In genomic region chr22:36322602-36322915, GRCh38 we compare ENCODE assay signal across 11 cellular contexts.
DNase-seq lines count a peak whose midpoint lies in the region; ATAC-seq and TF ChIP-seq lines count a peak whose summit lies in the region.
"Had no signal": no experiment of that assay in that cellular context is flagged by ENCODE, and none has a peak within 500 bp of the region (broad histone marks: within the 10 kb centered on the region; RNA-seq: fewer than 3 reads in every experiment).

No MANE protein-coding gene starts in this region.

- no peak overlapping the region for H2AK5ac ChIP-seq in trophoblast cell (ENCODE audit: low read length)

- H2BK12ac ChIP-seq in trophoblast cell (ENCODE audit: low read length): no peak overlapping the region

- H3K14ac ChIP-seq in trophoblast cell (ENCODE audit: low read length): no peak overlapping the region

- intact Hi-C loops in left ventricle myocardium inferior (cut with micrococcal nuclease): loop anchor here (5.0 kb wide), 1 partner anchor 145 kb away; no protein-coding TSS in a partner anchor
- intact Hi-C loops in Right ventricle myocardium superior (cut with DNase I): loop anchor here (5.0 kb wide), 2 partner anchors 65 to 145 kb away; partner anchors contain the start of gene MYH9

- no peak for DNase-seq in left ventricle myocardium inferior
- no peak for DNase-seq in Right ventricle myocardium superior
- DNase-seq in trophoblast cell: no peak
- DNase-seq in hypothalamus (lab: John Stamatoyannopoulos, UW): no peak
- DNase-seq in activated CD4-positive, alpha-beta T cell treated with anti-CD3 and anti-CD28 coated beads, Interleukin-2, amount 10 ng/mL, durations not matched to agents 7 days and 5 days: no peak
- DNase-seq: activated T-cell treated with anti-CD3 and anti-CD28 coated beads, Interleukin-2, amount 50 U/mL, for 1 hour; NCI-H524 had no signal

- H2BK5ac ChIP-seq in trophoblast cell (ENCODE audit: low read depth, low read length, poor library complexity): no peak overlapping the region

- H3K18ac ChIP-seq in trophoblast cell (ENCODE audit: low read length): peak overlapping the region; percentile 20

- H3K36me3 ChIP-seq in left ventricle myocardium inferior (peaks cover 96% of the 10 kb centered on the region), esophagus (ENCODE audit: control insufficient read depth in 2 of 2, insufficient read depth in 2 of 2, low read length in 1 of 2) (peaks cover 22 to 69% of the 10 kb centered on the region in 2 donors), trophoblast cell (ENCODE audit: control insufficient read depth in 1 of 2, insufficient read depth in 2 of 2, low read length in 2 of 2) (peaks cover 91 to 94% of the 10 kb centered on the region in 2 experiments), urinary bladder (ENCODE audit: insufficient read depth) (peaks cover 8% of the 10 kb centered on the region)

- POLR2A ChIA-PET in activated CD4-positive, alpha-beta T cell treated with anti-CD3 and anti-CD28 coated beads, Interleukin-2, amount 10 ng/mL, durations not matched to agents 7 days and 5 days (lab: Charles Lee): no interaction called here

- no peak overlapping the region for H3K4me3 Mint-ChIP-seq in activated CD4-positive, alpha-beta T cell treated with anti-CD3 and anti-CD28 coated beads, Interleukin-2, amount 10 ng/mL, durations not matched to agents 7 days and 5 days
- H3K4me3 Mint-ChIP-seq: brain had no signal

- H3K4me1 ChIP-seq in left ventricle myocardium inferior (peaks cover 81% of the 10 kb centered on the region), esophagus (ENCODE audit: control insufficient read depth in 2 of 2, insufficient read depth in 2 of 2, low read length in 1 of 2) (peaks cover 9 to 31% of the 10 kb centered on the region in 2 donors), trophoblast cell (ENCODE audit: control insufficient read depth in 1 of 2, insufficient read depth in 2 of 2, low read length in 2 of 2) (peaks cover 3 to 11% of the 10 kb centered on the region in 2 experiments), urinary bladder (ENCODE audit: insufficient read depth) (no peaks in the 10 kb centered on the region)

- no peaks in the 10 kb centered on the region for H3K9me3 Mint-ChIP-seq in activated CD4-positive, alpha-beta T cell treated with anti-CD3 and anti-CD28 coated beads, Interleukin-2, amount 10 ng/mL, durations not matched to agents 7 days and 5 days
- H3K9me3 Mint-ChIP-seq: brain had no signal

- CTCF ChIA-PET in activated CD4-positive, alpha-beta T cell treated with anti-CD3 and anti-CD28 coated beads, Interleukin-2, amount 10 ng/mL, durations not matched to agents 7 days and 5 days (lab: Charles Lee): interaction anchor here (0.6 to 2.5 kb wide), 3 partner anchors 21 to 180 kb away, joined by 3 to 10 read pairs (median 3); no protein-coding TSS in a partner anchor

- no peak overlapping the region for H4K12ac ChIP-seq in trophoblast cell (ENCODE audit: low read depth, low read length)

- H2BK120ac ChIP-seq in trophoblast cell (ENCODE audit: insufficient read depth, low read length, poor library complexity): no peak overlapping the region

- H3K4me3 ChIP-seq in left ventricle myocardium inferior: no peak overlapping the region
- no peak overlapping the region for H3K4me3 ChIP-seq in esophagus (ENCODE audit: low read depth in 1 of 2, low read length in 2 of 2)
- no peak overlapping the region for H3K4me3 ChIP-seq in trophoblast cell (ENCODE audit: low read depth, low read length)
- no peak overlapping the region for H3K4me3 ChIP-seq in urinary bladder (ENCODE audit: low read depth, low read length)

- H3K27me3 ChIP-seq in left ventricle myocardium inferior (ENCODE audit: low read depth) (no peaks in the 10 kb centered on the region), esophagus (ENCODE audit: control insufficient read depth in 1 of 2, insufficient read depth in 2 of 2, low read length in 2 of 2) (no peaks in the 10 kb centered on the region), trophoblast cell (ENCODE audit: insufficient read depth, low read length) (no peaks in the 10 kb centered on the region)

- no peak overlapping the region for H3K27ac Mint-ChIP-seq in activated CD4-positive, alpha-beta T cell treated with anti-CD3 and anti-CD28 coated beads, Interleukin-2, amount 10 ng/mL, durations not matched to agents 7 days and 5 days

- TF ChIP-seq CTCF in left ventricle myocardium inferior (IDR thresholded peaks at IDR 0.05; ENCODE audit: borderline replicate concordance): no peak

- H2AFZ ChIP-seq in trophoblast cell (ENCODE audit: insufficient read depth, low read length, poor library complexity): no peak overlapping the region

- H3K27ac ChIP-seq in left ventricle myocardium inferior (replicated peaks) (peak overlapping the region; percentile 100), esophagus (ENCODE audit: low read depth in 2 of 2, low read length in 1 of 2) (peak overlapping the region; percentile 86 to 99), trophoblast cell (ENCODE audit: low read depth, low read length) (no peak overlapping the region), urinary bladder (ENCODE audit: low read depth) (peak overlapping the region; percentile 27)

- H3K9me3 ChIP-seq in left ventricle myocardium inferior (replicated peaks): no peaks in the 10 kb centered on the region
- no peaks in the 10 kb centered on the region for H3K9me3 ChIP-seq in esophagus (ENCODE audit: control insufficient read depth in 2 of 2, insufficient read depth in 1 of 2, low read depth in 1 of 2, low read length in 1 of 2)
- peaks cover 8% of the 10 kb centered on the region for H3K9me3 ChIP-seq in trophoblast cell (ENCODE audit: insufficient read depth, low read depth, low read length)

- no peak overlapping the region for H4K8ac ChIP-seq in trophoblast cell (ENCODE audit: low read depth, low read length)

- no peaks in the 10 kb centered on the region for H3K27me3 Mint-ChIP-seq in activated CD4-positive, alpha-beta T cell treated with anti-CD3 and anti-CD28 coated beads, Interleukin-2, amount 10 ng/mL, durations not matched to agents 7 days and 5 days
- H3K27me3 Mint-ChIP-seq: brain had no signal

- no peak overlapping the region for H4K91ac ChIP-seq in trophoblast cell (ENCODE audit: low read depth, low read length)

- H3K9ac ChIP-seq in trophoblast cell (ENCODE audit: low read length): no peak overlapping the region

- H3K79me1 ChIP-seq in trophoblast cell (ENCODE audit: low read length): peaks cover 6% of the 10 kb centered on the region

- H3K36me3 Mint-ChIP-seq in activated CD4-positive, alpha-beta T cell treated with anti-CD3 and anti-CD28 coated beads, Interleukin-2, amount 10 ng/mL, durations not matched to agents 7 days and 5 days (ENCODE audit: low read depth): peaks cover 74% of the 10 kb centered on the region

- H3K4ac ChIP-seq in trophoblast cell (ENCODE audit: low read depth, low read length): peak overlapping the region; percentile 19

- WGBS in esophagus, 2 donors: 80 to 83% methylated on average over 11 of the region's 11 CpGs
- no CpG with 5 or more reads among the region's 11 CpGs for WGBS in trophoblast cell (ENCODE audit: extremely low coverage, insufficient coverage, insufficient read length)
- WGBS in urinary bladder: 81% methylated on average over 11 of the region's 11 CpGs

- no peak overlapping the region for H3K23ac ChIP-seq in trophoblast cell (ENCODE audit: low read length)

- peaks cover 21% of the 10 kb centered on the region for H3K4me1 Mint-ChIP-seq in activated CD4-positive, alpha-beta T cell treated with anti-CD3 and anti-CD28 coated beads, Interleukin-2, amount 10 ng/mL, durations not matched to agents 7 days and 5 days

- no peak overlapping the region for H3K4me2 ChIP-seq in trophoblast cell (ENCODE audit: low read length)

- no peak for ATAC-seq in Right ventricle myocardium superior (ENCODE audit: poor library complexity)
- ATAC-seq in HG02840 (IDR thresholded peaks at IDR 0.05; ENCODE audit: low FRiP score, unreplicated experiment): no peak

- peaks cover 8% of the 10 kb centered on the region for H3K79me2 ChIP-seq in trophoblast cell (ENCODE audit: control insufficient read depth, insufficient read depth, low read length, poor library complexity)
